8 cellular contexts compared by ENCODE assay signal in the genomic region with DNA sequence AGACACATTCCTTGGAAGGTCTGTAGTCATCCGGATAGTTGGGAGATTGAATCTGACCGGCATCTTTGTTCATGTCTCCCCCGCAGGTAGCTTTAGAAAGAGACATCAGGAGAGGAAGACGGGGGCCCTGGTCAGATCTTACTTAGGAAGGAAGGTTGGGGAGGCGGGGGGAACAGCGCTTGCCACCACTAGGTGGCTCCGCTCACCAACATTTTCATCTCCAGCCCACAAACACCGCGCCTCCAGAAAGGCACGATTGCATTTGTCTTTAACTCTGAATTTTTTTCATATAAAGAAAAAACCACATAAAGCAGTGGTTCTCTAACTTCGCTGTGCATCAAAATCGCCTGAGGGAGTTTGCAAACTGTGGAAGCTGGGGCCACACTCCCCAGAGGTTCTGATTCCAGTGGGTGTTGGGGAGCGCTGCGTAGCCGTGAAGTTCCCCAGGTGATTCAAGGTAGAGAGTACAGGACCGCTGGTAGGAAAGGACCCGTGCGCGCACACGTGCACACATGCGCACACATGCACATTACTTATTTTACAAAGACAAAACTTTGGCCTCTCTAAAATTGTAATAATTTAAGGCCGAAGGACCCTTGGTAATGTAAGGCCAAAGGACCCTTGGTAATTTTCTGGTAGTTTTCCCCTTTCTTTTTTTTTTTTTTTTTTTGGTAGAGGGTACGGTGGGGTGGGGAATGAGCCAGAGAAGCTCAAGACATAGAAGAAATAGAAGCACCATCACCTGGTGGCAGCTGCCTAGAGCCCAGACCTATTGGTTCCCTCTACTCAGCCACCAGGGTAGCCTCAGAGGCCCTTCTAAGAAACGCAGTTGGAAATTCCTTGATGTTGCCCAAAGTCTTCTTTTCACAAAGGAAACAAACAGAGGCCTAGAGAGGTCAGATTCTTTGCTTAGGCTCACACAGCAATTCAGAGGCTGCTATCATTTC. TPM values are rescaled to one million over a fixed set of nuclear protein-coding genes. Genes with fewer than 3 reads are reported as not detected.
DNase-seq lines count a peak whose midpoint lies in the region; ATAC-seq lines count a peak whose summit lies in the region.

No MANE protein-coding gene starts in this region.

- DNase-seq in AG20443 (ENCODE audit: low spot score) (peak; percentile 91), NCI-H2196 treated with DMSO at 0.1 percent for 48 hours (lab: John Stamatoyannopoulos, UW; ENCODE audit: unreplicated experiment) (peak; percentile 4), ecto neural progenitor cell (ENCODE audit: low spot score) (peak; percentile 76), lung microvascular endothelial cell (ENCODE audit: low read depth in 2 of 2) (peak; percentile 78 to 84)
- peak; percentile 37 to 44 for DNase-seq in activated CD4-positive, alpha-beta T cell treated with anti-CD3 and anti-CD28 coated beads, Interleukin-2, amount 50 U/mL, for 4 hours
- peak; percentile 23 for DNase-seq in stimulated activated CD8-positive, alpha-beta memory T cell treated with anti-CD3 and anti-CD28 coated beads, Interleukin-15, amount 100 ng/mL, for 1 hour (ENCODE audit: low read depth)

- ATAC-seq in GM18868 (IDR thresholded peaks at IDR 0.05; ENCODE audit: unreplicated experiment) (peak; percentile 59), HG03039 (IDR thresholded peaks at IDR 0.05; ENCODE audit: unreplicated experiment) (no peak)

RNA-seq across cellular contexts. Expression of a gene that starts 37.4 kb away (rescaled TPM):
- total RNA-seq in lung microvascular endothelial cell, result not detected in 2 replicates

Comparison
In these comparisons a context has a peak if more than half of its experiments do, and no peak if none do; other contexts are left out.
1. DNase-seq: peak in every context shown above with its lines; median percentile 91 in AG20443; 81 in lung microvascular endothelial cell; 76 in ecto neural progenitor cell; 40 in activated CD4-positive, alpha-beta T cell treated with anti-CD3 and anti-CD28 coated beads, Interleukin-2, amount 50 U/mL, for 4 hours; 23 in stimulated activated CD8-positive, alpha-beta memory T cell treated with anti-CD3 and anti-CD28 coated beads, Interleukin-15, amount 100 ng/mL, for 1 hour; 4 in NCI-H2196 treated with DMSO at 0.1 percent for 48 hours.